23 cellular contexts compared by ENCODE assay signal in genomic region chr12:28164644-28165313, GRCh38. TPM values are rescaled to one million over a fixed set of nuclear protein-coding genes. Genes with fewer than 3 reads are reported as not detected.
A peak's percentile ranks its signal among the peaks of the same experiment; 100 is the strongest.
DNase-seq lines count a peak whose midpoint lies in the region; ATAC-seq, FAIRE-seq and TF ChIP-seq lines count a peak whose summit lies in the region.
"Had no signal": no experiment of that assay in that cellular context is flagged by ENCODE, and none has a peak within 500 bp of the region (broad histone marks: within the 10 kb centered on the region; RNA-seq: fewer than 3 reads in every experiment).

No MANE protein-coding gene starts in this region.

- TF ChIP-seq POLR2A in HCT116 (IDR thresholded peaks at IDR 0.05; ENCODE audit: borderline replicate concordance, extremely low read depth, insufficient read depth, insufficient read length), result no peak
- TF ChIP-seq POLR2A in GM12891 (IDR thresholded peaks at IDR 0.05; ENCODE audit: low read depth, low read length), result no peak
- TF ChIP-seq POLR2A in adrenal gland (IDR thresholded peaks at IDR 0.05), result no peak

- TF ChIP-seq RAD21 in HCT116 (IDR thresholded peaks at IDR 0.05; ENCODE audit: low read depth), result no peak

- H3K79me2 ChIP-seq in HCT116 (ENCODE audit: insufficient read depth, low read length) (no peaks in the 10 kb centered on the region), astrocyte (ENCODE audit: insufficient read depth, low read length) (no peaks in the 10 kb centered on the region)
- H3K79me2 ChIP-seq: parathyroid adenoma had no signal

- H2AFZ ChIP-seq in HCT116 (ENCODE audit: low read depth, low read length, poor library complexity, severe bottlenecking) (no peak overlapping the region), astrocyte (ENCODE audit: low read depth, low read length) (no peak overlapping the region)
- H2AFZ ChIP-seq: parathyroid adenoma had no signal

- no peak for DNase-seq in HCT116 (ENCODE audit: low read depth, low spot score)
- DNase-seq in astrocyte (ENCODE audit: low read depth), result no peak
- DNase-seq in iris pigment epithelial cell (ENCODE audit: low read depth), result peak; percentile 12
- DNase-seq in small intestine, result peak; percentile 49
- no peak for DNase-seq in GM12891 (ENCODE audit: insufficient read length, low spot score)
- no peak for DNase-seq in adrenal gland
- DNase-seq in anterior cingulate cortex (lab: John Stamatoyannopoulos, UW), result no peak
- DNase-seq: activated CD4-positive, alpha-beta T cell treated with anti-CD3 and anti-CD28 coated beads, Interleukin-2, amount 10 ng/mL, durations not matched to agents 7 days and 5 days; activated naive CD8-positive, alpha-beta T cell treated with anti-CD3 and anti-CD28 coated beads, Interleukin-2, amount 10 ng/mL, durations not matched to agents 7 days and 5 days; CD4-positive, CD25-positive, alpha-beta regulatory T cell; GF-D8; head of caudate nucleus; HFFc6; left ventricle myocardium superior; NCI-H1417 treated with DMSO at 0.1 percent for 48 hours; NCI-H510A treated with DMSO at 0.1 percent for 48 hours; nephron progenitor cell had no signal

- H3K9me3 ChIP-seq in HCT116 (ENCODE audit: control insufficient read depth in 1 of 2, insufficient read depth in 1 of 2, low read depth in 1 of 2, low read length in 2 of 2), result no peaks in the 10 kb centered on the region
- no peaks in the 10 kb centered on the region for H3K9me3 ChIP-seq in astrocyte (ENCODE audit: insufficient read depth, low read depth, low read length)
- H3K9me3 ChIP-seq in small intestine (ENCODE audit: control insufficient read depth, low read depth), result no peaks in the 10 kb centered on the region
- no peaks in the 10 kb centered on the region for H3K9me3 ChIP-seq in adrenal gland (replicated peaks in 1 of 3)
- H3K9me3 ChIP-seq: SJSA1, suprapubic skin had no signal

- H3K9ac ChIP-seq in HCT116 (ENCODE audit: low read length) (no peak overlapping the region), astrocyte (ENCODE audit: low read length) (no peak overlapping the region)
- H3K9ac ChIP-seq: parathyroid adenoma had no signal

- intact Hi-C loops in HCT116 (cut with micrococcal nuclease) (no loop called here), adrenal gland (cut with DNase I) (no loop called here)

- H3K27me3 ChIP-seq in HCT116 (ENCODE audit: insufficient read depth, low read length) (no peaks in the 10 kb centered on the region), astrocyte (ENCODE audit: insufficient read depth, low read length) (no peaks in the 10 kb centered on the region), small intestine (ENCODE audit: control insufficient read depth in 2 of 2, insufficient read depth in 2 of 2, low read length in 2 of 2) (no peaks in the 10 kb centered on the region), adrenal gland (no peaks in the 10 kb centered on the region)
- H3K27me3 ChIP-seq: SJSA1, suprapubic skin had no signal

- TF ChIP-seq CTCF in HCT116 (IDR thresholded peaks at IDR 0.05 in 2 of 3, conservative IDR thresholded peaks at IDR 0.05 in 1 of 3; ENCODE audit: borderline replicate concordance in 1 of 3, insufficient read depth in 1 of 3, low read depth in 2 of 3, low read length in 2 of 3) (no peak), astrocyte (IDR thresholded peaks at IDR 0.05; ENCODE audit: insufficient read depth, low read depth, low read length) (no peak), adrenal gland (IDR thresholded peaks at IDR 0.05) (no peak)

- WGBS in small intestine, 3 donors, result 13 to 64% (median 39%) methylated on average over 2 of the region's 2 CpGs
- WGBS in adrenal gland, 4 donors, result 69 to 82% (median 77%) methylated on average over 2 of the region's 2 CpGs

- peak overlapping the region; percentile 79 for H3K27ac Mint-ChIP-seq in astrocyte (ENCODE audit: unreplicated experiment)
- H3K27ac Mint-ChIP-seq: activated CD4-positive, alpha-beta T cell treated with anti-CD3 and anti-CD28 coated beads, Interleukin-2, amount 10 ng/mL, durations not matched to agents 7 days and 5 days; activated naive CD8-positive, alpha-beta T cell treated with anti-CD3 and anti-CD28 coated beads, Interleukin-2, amount 10 ng/mL, durations not matched to agents 7 days and 5 days; CD4-positive, CD25-positive, alpha-beta regulatory T cell; HFFc6; nephron progenitor cell; T-helper 1 cell treated with Interleukin-12 subunit alpha and Interleukin-12 subunit beta and Interleukin-4 antibody, amounts not matched to agents 30 μg/mL and 1 μg/mL, for 36 hours had no signal

- peaks cover 8% of the 10 kb centered on the region for H3K4me1 Mint-ChIP-seq in astrocyte (ENCODE audit: low read depth, unreplicated experiment)
- H3K4me1 Mint-ChIP-seq: activated CD4-positive, alpha-beta T cell treated with anti-CD3 and anti-CD28 coated beads, Interleukin-2, amount 10 ng/mL, durations not matched to agents 7 days and 5 days; activated naive CD8-positive, alpha-beta T cell treated with anti-CD3 and anti-CD28 coated beads, Interleukin-2, amount 10 ng/mL, durations not matched to agents 7 days and 5 days; CD4-positive, CD25-positive, alpha-beta regulatory T cell had no signal

- POLR2A ChIA-PET in HCT116 (lab: Charles Lee), result no interaction called here

- H3K27me3 Mint-ChIP-seq in astrocyte (ENCODE audit: low read depth, unreplicated experiment), result no peaks in the 10 kb centered on the region
- H3K27me3 Mint-ChIP-seq: activated CD4-positive, alpha-beta T cell treated with anti-CD3 and anti-CD28 coated beads, Interleukin-2, amount 10 ng/mL, durations not matched to agents 7 days and 5 days; activated naive CD8-positive, alpha-beta T cell treated with anti-CD3 and anti-CD28 coated beads, Interleukin-2, amount 10 ng/mL, durations not matched to agents 7 days and 5 days; CD4-positive, CD25-positive, alpha-beta regulatory T cell had no signal

- H3K36me3 ChIP-seq in HCT116 (ENCODE audit: control insufficient read depth in 1 of 2, insufficient read depth in 2 of 2, low read length in 2 of 2) (no peaks in the 10 kb centered on the region), astrocyte (ENCODE audit: insufficient read depth, low read length) (no peaks in the 10 kb centered on the region), small intestine (ENCODE audit: control insufficient read depth in 2 of 2, insufficient read depth in 2 of 2, low read length in 2 of 2) (no peaks in the 10 kb centered on the region), adrenal gland (replicated peaks in 1 of 2) (no peaks in the 10 kb centered on the region)
- H3K36me3 ChIP-seq: SJSA1, suprapubic skin had no signal

- H3K4me3 Mint-ChIP-seq in astrocyte (ENCODE audit: unreplicated experiment), result no peak overlapping the region
- H3K4me3 Mint-ChIP-seq: activated CD4-positive, alpha-beta T cell treated with anti-CD3 and anti-CD28 coated beads, Interleukin-2, amount 10 ng/mL, durations not matched to agents 7 days and 5 days; activated naive CD8-positive, alpha-beta T cell treated with anti-CD3 and anti-CD28 coated beads, Interleukin-2, amount 10 ng/mL, durations not matched to agents 7 days and 5 days; CD4-positive, CD25-positive, alpha-beta regulatory T cell; HFFc6; nephron progenitor cell; T-helper 1 cell treated with Interleukin-12 subunit alpha and Interleukin-12 subunit beta and Interleukin-4 antibody, amounts not matched to agents 30 μg/mL and 1 μg/mL, for 36 hours had no signal

- H3K4me2 ChIP-seq in HCT116 (ENCODE audit: low read length) (peak overlapping the region; percentile 30; the same call in 1 of the 2 replicates), astrocyte (ENCODE audit: low read length) (no peak overlapping the region)

- no TSS peak for BruUV-seq in HCT116 (replicated peaks; lab: Mats Ljungman, UMichigan)

- H3K27ac ChIP-seq in HCT116 (ENCODE audit: low read depth, low read length), result no peak overlapping the region
- H3K27ac ChIP-seq in astrocyte (ENCODE audit: low read depth, low read length), result no peak overlapping the region
- H3K27ac ChIP-seq in small intestine (ENCODE audit: low read depth in 1 of 2, low read length in 1 of 2), result no peak overlapping the region
- H3K27ac ChIP-seq in adrenal gland, result no peak overlapping the region
- H3K27ac ChIP-seq: parathyroid adenoma, SJSA1, suprapubic skin, VCaP had no signal

- FAIRE-seq in astrocyte (lab: Jason Lieb, UNC), result no peak
- no peak for FAIRE-seq in small intestine (lab: Jason Lieb, UNC)
- FAIRE-seq in GM12891 (lab: Jason Lieb, UNC), result no peak
- FAIRE-seq: urothelium cell line had no signal

- H3K36me3 Mint-ChIP-seq in astrocyte (ENCODE audit: low read depth, unreplicated experiment), result no peaks in the 10 kb centered on the region

- RAD21 ChIA-PET in HCT116 (lab: Charles Lee; ENCODE audit: low non-redundant PET in 1 of 2, low total read pairs in 2 of 2, uncharacterized antibody in 2 of 2, unreplicated experiment in 2 of 2), result no interaction called here

- no peaks in the 10 kb centered on the region for H4K20me1 ChIP-seq in HCT116 (ENCODE audit: insufficient read depth)
- no peaks in the 10 kb centered on the region for H4K20me1 ChIP-seq in astrocyte (ENCODE audit: insufficient read depth, low read length)

- no peaks in the 10 kb centered on the region for H3K9me2 ChIP-seq in HCT116 (ENCODE audit: insufficient read depth)

- H3K4me1 ChIP-seq in HCT116 (ENCODE audit: control insufficient read depth in 1 of 2, insufficient read depth in 2 of 2, low read length in 2 of 2) (peaks cover 2 to 4% of the 10 kb centered on the region in 2 experiments; a peak in 3 of 4 replicates), astrocyte (ENCODE audit: insufficient read depth, low read length) (no peaks in the 10 kb centered on the region), small intestine (ENCODE audit: control insufficient read depth in 2 of 2, insufficient read depth in 1 of 2, low read depth in 1 of 2, low read length in 1 of 2) (no peaks in the 10 kb centered on the region), adrenal gland (replicated peaks in 1 of 2) (no peaks in the 10 kb centered on the region)
- H3K4me1 ChIP-seq: parathyroid adenoma, SJSA1, suprapubic skin had no signal

- H3K9me3 Mint-ChIP-seq in astrocyte (ENCODE audit: unreplicated experiment), result no peaks in the 10 kb centered on the region
- H3K9me3 Mint-ChIP-seq: activated CD4-positive, alpha-beta T cell treated with anti-CD3 and anti-CD28 coated beads, Interleukin-2, amount 10 ng/mL, durations not matched to agents 7 days and 5 days; HFFc6; nephron progenitor cell; T-helper 1 cell treated with Interleukin-12 subunit alpha and Interleukin-12 subunit beta and Interleukin-4 antibody, amounts not matched to agents 30 μg/mL and 1 μg/mL, for 36 hours had no signal

- ATAC-seq in HCT116, result no peak
- ATAC-seq: left ventricle myocardium superior had no signal

- CTCF ChIA-PET in HCT116 (lab: Charles Lee), result no interaction called here

- H3K4me3 ChIP-seq in HCT116 (replicated peaks in 1 of 2; ENCODE audit: low read depth in 1 of 2, low read length in 2 of 2), result no peak overlapping the region
- no peak overlapping the region for H3K4me3 ChIP-seq in astrocyte (ENCODE audit: insufficient read depth, low read depth, low read length)
- no peak overlapping the region for H3K4me3 ChIP-seq in small intestine (ENCODE audit: low read depth in 1 of 2, low read length in 2 of 2)
- H3K4me3 ChIP-seq in adrenal gland, result no peak overlapping the region
- H3K4me3 ChIP-seq: SJSA1, suprapubic skin had no signal

RNA-seq across cellular contexts. Expression of gene CCDC91, which starts 25.5 kb away (rescaled TPM):
- total RNA-seq in HCT116 (2021; ENCODE audit: unreplicated experiment), result 18.1 TPM
- polyA plus RNA-seq in HCT116 (2012), result 9.4 TPM in 2 replicates
- 18.3 and 19.3 TPM in 2 replicates for total RNA-seq in astrocyte
- 10 to 100 TPM; 12.5 to 13.8 (median 12.8) TPM for polyA plus RNA-seq in small intestine
- 9.9 TPM for polyA plus RNA-seq in GM12891 (2012; ENCODE audit: low read depth, missing spikeins)
- total RNA-seq in adrenal gland, result 10 to 100 TPM; 24.2 to 39.6 (median 32.4) TPM
- 10 to 100 TPM in 2 of 3 donors, 1 to 10 TPM in 1; 9.1 to 56.7 (median 51.6) TPM for polyA plus RNA-seq in adrenal gland

Comparison
In these comparisons a context has a peak if more than half of its experiments do, and no peak if none do; other contexts are left out.
1. DNase-seq: peak in iris pigment epithelial cell (single experiment) and small intestine (single experiment); none in HCT116 (single experiment), astrocyte (single experiment), GM12891 (single experiment), adrenal gland (0 of 7) and anterior cingulate cortex (0 of 58).